22 cellular contexts compared by ENCODE assay signal in genomic region chr6:123329337-123329736, GRCh38.
"Had no signal": no experiment of that assay in that cellular context is flagged by ENCODE, and none has a peak within 500 bp of the region (broad histone marks: within the 10 kb centered on the region; RNA-seq: fewer than 3 reads in every experiment).

No MANE protein-coding gene starts in this region.

- H3K27ac ChIP-seq: adrenal gland, breast epithelium had no signal

- DNase-seq: activated CD4-positive, alpha-beta T cell treated with anti-CD3 and anti-CD28 coated beads for 48 hours; activated CD4-positive, alpha-beta T cell treated with anti-CD3 and anti-CD28 coated beads, Interleukin-2, amount 50 U/mL, for 4 hours; activated CD4-positive, CD25-positive, alpha-beta regulatory T cell treated with anti-CD3 and anti-CD28 coated beads, Interleukin-2, amount 50 U/mL, for 72 hours; activated CD8-positive, alpha-beta memory T cell treated with anti-CD3 and anti-CD28 coated beads, Interleukin-2, amount 50 U/mL, for 48 hours; activated CD8-positive, alpha-beta T cell treated with anti-CD3 and anti-CD28 coated beads, Interleukin-2, amount 10 ng/mL, durations not matched to agents 7 days and 5 days; activated naive CD4-positive, alpha-beta T cell treated with anti-CD3 and anti-CD28 coated beads, Interleukin-2, amount 50 U/mL, for 16 hours; activated naive CD8-positive, alpha-beta T cell treated with anti-CD3 and anti-CD28 coated beads, Interleukin-2, amount 10 ng/mL, durations not matched to agents 7 days and 5 days; activated T-cell treated with anti-CD3 and anti-CD28 coated beads, Interleukin-2, amount 50 U/mL, for 1 hour; adrenal gland; anterior cingulate cortex; central memory CD4-positive, alpha-beta T cell; NCI-H1048; NCI-H146; NCI-H187 treated with DMSO at 0.1 percent for 48 hours; NCI-H2081 treated with DMSO at 0.1 percent for 48 hours; NCI-H446; NCI-H524; NK-92 treated with Interleukin-12 subunit alpha and Interleukin-12 subunit beta, amount 100 ng/mL, for 24 hours; SHP77 treated with DMSO at 0.1 percent for 48 hours had no signal

- H3K4me3 ChIP-seq: adrenal gland, breast epithelium had no signal

- H3K36me3 ChIP-seq: adrenal gland, breast epithelium had no signal

- H3K4me1 Mint-ChIP-seq: activated naive CD8-positive, alpha-beta T cell treated with anti-CD3 and anti-CD28 coated beads, Interleukin-2, amount 10 ng/mL, durations not matched to agents 7 days and 5 days; WTC11 had no signal

- H3K9me3 Mint-ChIP-seq: activated naive CD8-positive, alpha-beta T cell treated with anti-CD3 and anti-CD28 coated beads, Interleukin-2, amount 10 ng/mL, durations not matched to agents 7 days and 5 days; T-helper 1 cell treated with Interleukin-12 subunit alpha and Interleukin-12 subunit beta and Interleukin-4 antibody, amounts not matched to agents 30 μg/mL and 1 μg/mL, for 36 hours; WTC11 had no signal

- H3K36me3 Mint-ChIP-seq: activated naive CD8-positive, alpha-beta T cell treated with anti-CD3 and anti-CD28 coated beads, Interleukin-2, amount 10 ng/mL, durations not matched to agents 7 days and 5 days; WTC11 had no signal

- H3K4me1 ChIP-seq: adrenal gland, breast epithelium had no signal

- H3K9me3 ChIP-seq: breast epithelium had no signal

- H3K4me3 Mint-ChIP-seq: activated CD8-positive, alpha-beta T cell treated with anti-CD3 and anti-CD28 coated beads, Interleukin-2, amount 10 ng/mL, durations not matched to agents 7 days and 5 days; activated naive CD8-positive, alpha-beta T cell treated with anti-CD3 and anti-CD28 coated beads, Interleukin-2, amount 10 ng/mL, durations not matched to agents 7 days and 5 days; T-helper 1 cell treated with Interleukin-12 subunit alpha and Interleukin-12 subunit beta and Interleukin-4 antibody, amounts not matched to agents 30 μg/mL and 1 μg/mL, for 36 hours; WTC11 had no signal

- H3K27me3 Mint-ChIP-seq: activated naive CD8-positive, alpha-beta T cell treated with anti-CD3 and anti-CD28 coated beads, Interleukin-2, amount 10 ng/mL, durations not matched to agents 7 days and 5 days had no signal

- H3K27ac Mint-ChIP-seq: activated CD8-positive, alpha-beta T cell treated with anti-CD3 and anti-CD28 coated beads, Interleukin-2, amount 10 ng/mL, durations not matched to agents 7 days and 5 days; activated naive CD8-positive, alpha-beta T cell treated with anti-CD3 and anti-CD28 coated beads, Interleukin-2, amount 10 ng/mL, durations not matched to agents 7 days and 5 days; T-helper 1 cell treated with Interleukin-12 subunit alpha and Interleukin-12 subunit beta and Interleukin-4 antibody, amounts not matched to agents 30 μg/mL and 1 μg/mL, for 36 hours; WTC11 had no signal

- ATAC-seq: activated CD8-positive, alpha-beta T cell treated with anti-CD3 and anti-CD28 coated beads, Interleukin-2, amount 10 ng/mL, durations not matched to agents 7 days and 5 days; WTC11 had no signal

- H3K27me3 ChIP-seq: breast epithelium had no signal
